Comparison of ENCODE assay signal across 13 cellular contexts in genomic region chr15:50993598-50993997, GRCh38.
"Had no signal": no experiment of that assay in that cellular context is flagged by ENCODE, and none has a peak within 500 bp of the region (broad histone marks: within the 10 kb centered on the region; RNA-seq: fewer than 3 reads in every experiment).

No MANE protein-coding gene starts in this region.

- H3K27ac ChIP-seq: cardiac muscle cell, gastrocnemius medialis, heart right ventricle, suprapubic skin, upper lobe of left lung had no signal

- ATAC-seq: activated T-cell treated with anti-CD3 and anti-CD28 coated beads, Interleukin-2, amount 50 U/mL, for 4 hours; gastrocnemius medialis; heart right ventricle; left ventricle myocardium superior; stimulated activated naive B cell treated with anti-CD40 and anti-IgM and Interleukin-4, amounts not matched to agents 10 μg/mL and 1 μg/mL and 100 μg/mL, for 72 hours had no signal

- H3K4me3 ChIP-seq: cardiac muscle cell, gastrocnemius medialis, heart right ventricle, suprapubic skin, upper lobe of left lung had no signal

- H3K4me1 ChIP-seq: suprapubic skin, upper lobe of left lung had no signal

- DNase-seq: activated CD4-positive, alpha-beta memory T cell treated with anti-CD3 and anti-CD28 coated beads for 36 hours; activated CD4-positive, alpha-beta T cell treated with anti-CD3 and anti-CD28 coated beads for 1 hour; activated effector memory CD4-positive, alpha-beta T cell treated with anti-CD3 and anti-CD28 coated beads, Interleukin-2, amount 50 U/mL, for 16 hours; activated naive CD8-positive, alpha-beta T cell treated with anti-CD3 and anti-CD28 coated beads for 36 hours; activated T-cell treated with anti-CD3 and anti-CD28 coated beads, Interleukin-2, amount 50 U/mL, for 4 hours; gastrocnemius medialis; heart right ventricle; left ventricle myocardium superior; stimulated activated naive B cell treated with anti-CD40 and anti-IgM and Interleukin-4, amounts not matched to agents 10 μg/mL and 1 μg/mL and 100 μg/mL, for 72 hours; T-helper 9 cell; upper lobe of left lung had no signal

- H3K27me3 ChIP-seq: cardiac muscle cell, gastrocnemius medialis, heart right ventricle, suprapubic skin, upper lobe of left lung had no signal

- H3K9me3 ChIP-seq: gastrocnemius medialis, heart right ventricle, suprapubic skin, upper lobe of left lung had no signal
